In genomic region chr10:133481086-133481643, GRCh38 we compare ENCODE assay signal across 24 cellular contexts. TPM values are rescaled to one million over a fixed set of nuclear protein-coding genes. Genes with fewer than 3 reads are reported as not detected.
"Had no signal": no experiment of that assay in that cellular context is flagged by ENCODE, and none has a peak within 500 bp of the region (broad histone marks: within the 10 kb centered on the region; RNA-seq: fewer than 3 reads in every experiment).

No MANE protein-coding gene starts in this region.

- H3K4me2 ChIP-seq: smooth muscle cell had no signal

- H3K27me3 ChIP-seq: body of pancreas, cardiac muscle cell, left lung, sigmoid colon, upper lobe of left lung had no signal

- H3K4me1 Mint-ChIP-seq: activated naive CD4-positive, alpha-beta T cell treated with anti-CD3 and anti-CD28 coated beads, Interleukin-2, amount 50 U/mL, for 24 hours; neural crest cell; WTC11 had no signal

- H3K4me3 ChIP-seq: body of pancreas, cardiac muscle cell, left lung, sigmoid colon, smooth muscle cell, thoracic aorta, upper lobe of left lung had no signal

- H3K27ac ChIP-seq: body of pancreas, cardiac muscle cell, left lung, sigmoid colon, thoracic aorta, upper lobe of left lung had no signal

- H3K4me3 Mint-ChIP-seq: activated CD4-positive, alpha-beta memory T cell treated with anti-CD3 and anti-CD28 coated beads, Interleukin-2, amount 10 ng/mL, durations not matched to agents 7 days and 5 days; activated naive CD4-positive, alpha-beta T cell treated with anti-CD3 and anti-CD28 coated beads, Interleukin-2, amount 50 U/mL, for 24 hours; activated T-helper 1 cell treated with anti-CD3 and anti-CD28 coated beads, Interleukin-12 subunit alpha, Interleukin-12 subunit beta, Interleukin-2, Interleukin-4 antibody, amounts not matched to agents 30 ng/mL and 10 ng/mL and 1 ng/mL, durations not matched to agents 14 hours and 24 hours and 36 hours; immature natural killer cell; naive thymus-derived CD4-positive, alpha-beta T cell; neural crest cell; WTC11 had no signal

- H3K27ac Mint-ChIP-seq: activated CD4-positive, alpha-beta memory T cell treated with anti-CD3 and anti-CD28 coated beads, Interleukin-2, amount 10 ng/mL, durations not matched to agents 7 days and 5 days; activated naive CD4-positive, alpha-beta T cell treated with anti-CD3 and anti-CD28 coated beads, Interleukin-2, amount 50 U/mL, for 24 hours; activated T-helper 1 cell treated with anti-CD3 and anti-CD28 coated beads, Interleukin-12 subunit alpha, Interleukin-12 subunit beta, Interleukin-2, Interleukin-4 antibody, amounts not matched to agents 30 ng/mL and 10 ng/mL and 1 ng/mL, durations not matched to agents 14 hours and 24 hours and 36 hours; naive thymus-derived CD4-positive, alpha-beta T cell; WTC11 had no signal

- ATAC-seq: body of pancreas; left lung; naive thymus-derived CD4-positive, alpha-beta T cell; WTC11 had no signal

- DNase-seq: activated CD4-positive, alpha-beta memory T cell treated with anti-CD3 and anti-CD28 coated beads, Interleukin-2, amount 10 ng/mL, durations not matched to agents 7 days and 5 days; activated gamma-delta T cell treated with Interleukin-2 at 50 U/mL for 16 hours; anterior cingulate cortex; body of pancreas; foreskin fibroblast; immature natural killer cell; kidney glomerular epithelial cell; naive thymus-derived CD4-positive, alpha-beta T cell; occipital lobe; sigmoid colon; stimulated activated CD4-positive, alpha-beta T cell treated with anti-CD3 and anti-CD28 coated beads, Interleukin-15, amount 100 ng/mL, for 24 hours; stimulated activated CD8-positive, alpha-beta memory T cell treated with anti-CD3 and anti-CD28 coated beads, Interleukin-4, amount 100 ng/mL, for 48 hours; stimulated activated naive CD4-positive, alpha-beta T cell; T-helper 9 cell had no signal

- H3K4me1 ChIP-seq: body of pancreas, left lung, sigmoid colon, upper lobe of left lung had no signal

- H3K9me3 ChIP-seq: body of pancreas had no signal

- H3K36me3 ChIP-seq: cardiac muscle cell, left lung, sigmoid colon, thoracic aorta, upper lobe of left lung had no signal

RNA-seq across cellular contexts. Expression of gene CYP2E1, which starts 46.0 kb away (rescaled TPM):
- total RNA-seq: lung microvascular endothelial cell had no signal
- polyA plus RNA-seq: naive thymus-derived CD4-positive, alpha-beta T cell had no signal

RNA-seq across cellular contexts. Expression of gene SPRN, which starts 56.7 kb away (rescaled TPM):
- total RNA-seq: activated CD4-positive, alpha-beta memory T cell treated with anti-CD3 and anti-CD28 coated beads, Interleukin-2, amount 10 ng/mL, durations not matched to agents 7 days and 5 days; activated T-helper 1 cell treated with anti-CD3 and anti-CD28 coated beads, Interleukin-12 subunit alpha, Interleukin-12 subunit beta, Interleukin-2, Interleukin-4 antibody, amounts not matched to agents 30 ng/mL and 10 ng/mL and 1 ng/mL, durations not matched to agents 14 hours and 24 hours and 36 hours; body of pancreas; naive thymus-derived CD4-positive, alpha-beta T cell; thoracic aorta had no signal
